ENCODE assay signal across 8 cellular contexts in genomic region chr4:146945556-146946374, GRCh38. TPM values are rescaled to one million over a fixed set of nuclear protein-coding genes. Genes with fewer than 3 reads are reported as not detected.
DNase-seq lines count a peak whose midpoint lies in the region; ATAC-seq and TF ChIP-seq lines count a peak whose summit lies in the region.

TSS of gene TTC29 (minus strand) at chr4:146945864. CDS start at chr4:146939895, 5,969 bp downstream.

- H3K4me3 ChIP-seq in fibroblast of villous mesenchyme (ENCODE audit: low read depth, low read length) = peak within 1 kb of the TSS; percentile 62

- H3K27me3 Mint-ChIP-seq in IgD-negative memory B cell (peaks cover 14% of the 10 kb centered on the region), nephron progenitor cell (ENCODE audit: low read depth, poor library complexity) (peaks cover 4% of the 10 kb centered on the region)

- DNase-seq in DMS153 treated with DMSO at 0.1 percent for 48 hours (lab: John Stamatoyannopoulos, UW; ENCODE audit: unreplicated experiment) (peak; percentile 61), RPMI8226 (peak; percentile 78), fibroblast of villous mesenchyme (ENCODE audit: low read depth) (peak; percentile 80), nephron progenitor cell (peak; percentile 99)
- DNase-seq in activated effector memory CD4-positive, alpha-beta T cell treated with anti-CD3 and anti-CD28 coated beads, Interleukin-2, amount 50 U/mL, for 16 hours = peak; percentile 93
- DNase-seq in stimulated activated naive CD4-positive, alpha-beta T cell treated with Interleukin-2 at 50 U/mL for 16 hours (lab: John Stamatoyannopoulos, UW) = peak; percentile 81

- H3K4me1 Mint-ChIP-seq in IgD-negative memory B cell (peaks cover 16 to 21% (median 18%) of the 10 kb centered on the region in 3 donors), nephron progenitor cell (peaks cover 48% of the 10 kb centered on the region)

- H3K36me3 Mint-ChIP-seq in IgD-negative memory B cell (no peaks in the 10 kb centered on the region), nephron progenitor cell (ENCODE audit: low read depth) (no peaks in the 10 kb centered on the region)

- ATAC-seq in GM21717 (IDR thresholded peaks at IDR 0.05; ENCODE audit: unreplicated experiment) = peak; percentile 100

- H3K9me3 Mint-ChIP-seq in IgD-negative memory B cell = no peaks in the 10 kb centered on the region
- no peaks in the 10 kb centered on the region for H3K9me3 Mint-ChIP-seq in nephron progenitor cell

- peak within 1 kb of the TSS in 1 of 3 donors; percentile 8 for H3K27ac Mint-ChIP-seq in IgD-negative memory B cell
- H3K27ac Mint-ChIP-seq in nephron progenitor cell = no peak within 1 kb of the TSS

- peak within 1 kb of the TSS; percentile 67 to 89 (median 78) for H3K4me3 Mint-ChIP-seq in IgD-negative memory B cell
- H3K4me3 Mint-ChIP-seq in nephron progenitor cell = peak within 1 kb of the TSS; percentile 80

- TF ChIP-seq CTCF in fibroblast of villous mesenchyme (IDR thresholded peaks at IDR 0.05; ENCODE audit: insufficient read depth, low read depth, low read length) = no peak
- TF ChIP-seq CTCF in nephron progenitor cell (IDR thresholded peaks at IDR 0.05) = no peak

RNA-seq across cellular contexts. Expression of gene TTC29, which starts in this region (rescaled TPM):
- polyA plus RNA-seq in IgD-negative memory B cell = not detected
- total RNA-seq in fibroblast of villous mesenchyme = under 0.01 TPM in 1 of 2 replicates, not detected in the other

Comparison
In these comparisons a context has a peak if more than half of its experiments do, and no peak if none do; other contexts are left out.
1. Peak in every context shown above with its lines: DNase-seq, ATAC-seq and H3K4me3 ChIP-seq.
2. Peak in DNase-seq and H3K4me3 ChIP-seq in fibroblast of villous mesenchyme; RNA of the gene not detected or under 1 TPM.